Comparison of ENCODE assay signal across 15 cellular contexts in genomic region chr2:173043466-173043865, GRCh38. TPM values are rescaled to one million over a fixed set of nuclear protein-coding genes. Genes with fewer than 3 reads are reported as not detected.
A peak's percentile ranks its signal among the peaks of the same experiment; 100 is the strongest.
DNase-seq lines count a peak whose midpoint lies in the region; ATAC-seq and TF ChIP-seq lines count a peak whose summit lies in the region.
"Had no signal": no experiment of that assay in that cellular context is flagged by ENCODE, and none has a peak within 500 bp of the region (broad histone marks: within the 10 kb centered on the region; RNA-seq: fewer than 3 reads in every experiment).

No MANE protein-coding gene starts in this region.

- H3K4me1 Mint-ChIP-seq in stimulated activated naive B cell treated with anti-CD40 and anti-IgM and Interleukin-4, amounts not matched to agents 10 μg/mL and 1 μg/mL and 100 μg/mL, for 72 hours = no peaks in the 10 kb centered on the region
- H3K4me1 Mint-ChIP-seq in endothelial cell (ENCODE audit: unreplicated experiment) = no peaks in the 10 kb centered on the region
- H3K4me1 Mint-ChIP-seq: naive thymus-derived CD8-positive, alpha-beta T cell had no signal

- no peaks in the 10 kb centered on the region for H3K27me3 Mint-ChIP-seq in stimulated activated naive B cell treated with anti-CD40 and anti-IgM and Interleukin-4, amounts not matched to agents 10 μg/mL and 1 μg/mL and 100 μg/mL, for 72 hours
- H3K27me3 Mint-ChIP-seq in endothelial cell (ENCODE audit: unreplicated experiment) = no peaks in the 10 kb centered on the region

- intact Hi-C loops in left cardiac atrium (cut with DNase I) = no loop called here

- H3K27ac Mint-ChIP-seq in stimulated activated naive B cell treated with anti-CD40 and anti-IgM and Interleukin-4, amounts not matched to agents 10 μg/mL and 1 μg/mL and 100 μg/mL, for 72 hours = no peak overlapping the region
- no peak overlapping the region for H3K27ac Mint-ChIP-seq in endothelial cell (ENCODE audit: unreplicated experiment)
- H3K27ac Mint-ChIP-seq: naive thymus-derived CD8-positive, alpha-beta T cell; T-helper 2 cell treated with Interferon-gamma antibody and Interleukin-4, amounts not matched to agents 5 μg/mL and 100 μg/mL, for 36 hours had no signal

- ATAC-seq in GM19463 (IDR thresholded peaks at IDR 0.05; ENCODE audit: unreplicated experiment) (peak; percentile 95), left cardiac atrium (peak; percentile 77 to 89), omental fat pad (ENCODE audit: low FRiP score) (peak; percentile 43), GM21529 (IDR thresholded peaks at IDR 0.05; ENCODE audit: unreplicated experiment) (no peak), HG02678 (IDR thresholded peaks at IDR 0.05; ENCODE audit: unreplicated experiment) (no peak)
- no peak for ATAC-seq in stimulated activated naive B cell treated with anti-CD40 and anti-IgM and Interleukin-4, amounts not matched to agents 10 μg/mL and 1 μg/mL and 100 μg/mL, for 72 hours (replicated peaks)
- ATAC-seq: naive thymus-derived CD8-positive, alpha-beta T cell had no signal

- no peaks in the 10 kb centered on the region for H3K9me3 Mint-ChIP-seq in stimulated activated naive B cell treated with anti-CD40 and anti-IgM and Interleukin-4, amounts not matched to agents 10 μg/mL and 1 μg/mL and 100 μg/mL, for 72 hours
- H3K9me3 Mint-ChIP-seq in endothelial cell (ENCODE audit: unreplicated experiment) = no peaks in the 10 kb centered on the region
- H3K9me3 Mint-ChIP-seq: naive thymus-derived CD8-positive, alpha-beta T cell; T-helper 2 cell treated with Interferon-gamma antibody and Interleukin-4, amounts not matched to agents 5 μg/mL and 100 μg/mL, for 36 hours had no signal

- TF ChIP-seq CTCF in omental fat pad (IDR thresholded peaks at IDR 0.05) (no peak), endothelial cell (IDR thresholded peaks at IDR 0.05; ENCODE audit: unreplicated experiment) (no peak)

- H3K4me3 Mint-ChIP-seq in stimulated activated naive B cell treated with anti-CD40 and anti-IgM and Interleukin-4, amounts not matched to agents 10 μg/mL and 1 μg/mL and 100 μg/mL, for 72 hours = no peak overlapping the region
- no peak overlapping the region for H3K4me3 Mint-ChIP-seq in endothelial cell (ENCODE audit: unreplicated experiment)
- H3K4me3 Mint-ChIP-seq: naive thymus-derived CD8-positive, alpha-beta T cell; T-helper 2 cell treated with Interferon-gamma antibody and Interleukin-4, amounts not matched to agents 5 μg/mL and 100 μg/mL, for 36 hours had no signal

- no peaks in the 10 kb centered on the region for H3K36me3 Mint-ChIP-seq in stimulated activated naive B cell treated with anti-CD40 and anti-IgM and Interleukin-4, amounts not matched to agents 10 μg/mL and 1 μg/mL and 100 μg/mL, for 72 hours
- no peaks in the 10 kb centered on the region for H3K36me3 Mint-ChIP-seq in endothelial cell (ENCODE audit: low read depth, unreplicated experiment)
- H3K36me3 Mint-ChIP-seq: naive thymus-derived CD8-positive, alpha-beta T cell had no signal

- DNase-seq in SIG-M5 treated with dmso at 0.1 percent for 504 hours (lab: John Stamatoyannopoulos, UW; ENCODE audit: unreplicated experiment) (peak; percentile 71), left cardiac atrium (peak; percentile 41), omental fat pad (ENCODE audit: low spot score) (no peak), endothelial cell (ENCODE audit: low spot score) (no peak)
- DNase-seq in stimulated activated naive B cell treated with anti-CD40 and anti-IgM and Interleukin-4, amounts not matched to agents 10 μg/mL and 1 μg/mL and 100 μg/mL, for 72 hours = no peak
- DNase-seq: activated CD4-positive, alpha-beta T cell treated with anti-CD3 and anti-CD28 coated beads for 48 hours; cerebellar nuclear complex; kidney glomerular epithelial cell; naive thymus-derived CD8-positive, alpha-beta T cell; NCI-H187 treated with DMSO at 0.1 percent for 48 hours; stimulated activated naive CD4-positive, alpha-beta T cell had no signal

RNA-seq across cellular contexts. Expression of gene MAP3K20, which starts 32.2 kb away (rescaled TPM):
- total RNA-seq in left cardiac atrium (100 to 1,000 TPM; 204 to 206 TPM), omental fat pad (10 to 100 TPM; 33.0 to 56.1 (median 44.4) TPM), endothelial cell (ENCODE audit: unreplicated experiment) (11.8 TPM)

Comparison
In these comparisons a context has a peak if more than half of its experiments do, and no peak if none do; other contexts are left out.
1. ATAC-seq: peak in GM19463 (single experiment), left cardiac atrium (2 of 2) and omental fat pad (single experiment); none in GM21529 (single experiment), HG02678 (single experiment) and stimulated activated naive B cell treated with anti-CD40 and anti-IgM and Interleukin-4, amounts not matched to agents 10 μg/mL and 1 μg/mL and 100 μg/mL, for 72 hours (0 of 2).
2. DNase-seq: peak in SIG-M5 treated with dmso at 0.1 percent for 504 hours (single experiment) and left cardiac atrium (single experiment); none in omental fat pad (single experiment), stimulated activated naive B cell treated with anti-CD40 and anti-IgM and Interleukin-4, amounts not matched to agents 10 μg/mL and 1 μg/mL and 100 μg/mL, for 72 hours (single experiment) and endothelial cell (single experiment).